ENCODE assay signal across 31 cellular contexts in genomic region chr19:49378501-49378900, GRCh38. TPM values are rescaled to one million over a fixed set of nuclear protein-coding genes. Genes with fewer than 3 reads are reported as not detected.
DNase-seq lines count a peak whose midpoint lies in the region; ATAC-seq, FAIRE-seq and TF ChIP-seq lines count a peak whose summit lies in the region.
"Had no signal": no experiment of that assay in that cellular context is flagged by ENCODE, and none has a peak within 500 bp of the region (broad histone marks: within the 10 kb centered on the region; RNA-seq: fewer than 3 reads in every experiment).

No MANE protein-coding gene starts in this region.

- H3K4me1 ChIP-seq in Karpas-422 (ENCODE audit: low read length) (peaks cover 61% of the 10 kb centered on the region), K562 (replicated peaks in 1 of 2; ENCODE audit: control insufficient read depth in 2 of 2, insufficient read depth in 2 of 2, low read length in 2 of 2) (peaks cover 0 to 6% of the 10 kb centered on the region in 2 experiments; a peak in 2 of 5 replicates), osteoblast (ENCODE audit: insufficient read depth, low read length) (no peaks in the 10 kb centered on the region)
- H3K4me1 ChIP-seq: BE2C had no signal

- H4K20me1 ChIP-seq in Karpas-422 (ENCODE audit: insufficient read depth, low read depth, low read length) (no peaks in the 10 kb centered on the region), K562 (replicated peaks; ENCODE audit: control insufficient read depth, insufficient read depth, low read length) (no peaks in the 10 kb centered on the region), osteoblast (ENCODE audit: insufficient read depth, low read length) (no peaks in the 10 kb centered on the region)
- H4K20me1 ChIP-seq: BLaER1 treated with 17β-estradiol and CSF1 and Interleukin-3, amounts not matched to agents 10 nM and 100 nM had no signal

- H3K9me3 ChIP-seq in Karpas-422 (ENCODE audit: low read length) (peaks cover 5% of the 10 kb centered on the region), K562 (replicated peaks; ENCODE audit: control insufficient read depth, insufficient read depth, low read depth, low read length) (peaks cover 6% of the 10 kb centered on the region), osteoblast (ENCODE audit: low read depth, low read length) (peaks cover 3% of the 10 kb centered on the region)
- H3K9me3 ChIP-seq: BE2C had no signal

- CTCF ChIA-PET in K562 (lab: Yijun Ruan, JAX; ENCODE audit: low intra/inter-chr PET ratio): no interaction called here
- CTCF ChIA-PET in activated naive CD4-positive, alpha-beta T cell treated with anti-CD3 and anti-CD28 coated beads for 36 hours (lab: Charles Lee): no interaction called here

- no peak for TF ChIP-seq RAD21 in K562 (CRISPR knock-in tag; conservative IDR thresholded peaks at IDR 0.05 in 1 of 2, IDR thresholded peaks at IDR 0.05 in 1 of 2)

- DNase-seq in Karpas-422 (peak; percentile 96), K562 (ENCODE audit: extremely low read depth in 1 of 4, low spot score in 3 of 4) (no peak), osteoblast (ENCODE audit: insufficient read length, low spot score, missing footprints) (no peak), midbrain (lab: John Stamatoyannopoulos, UW) (no peak)
- no peak for DNase-seq in activated T-cell treated with anti-CD3 and anti-CD28 coated beads, Interleukin-2, amount 50 U/mL, for 72 hours
- DNase-seq in activated naive CD4-positive, alpha-beta T cell treated with anti-CD3 and anti-CD28 coated beads for 36 hours: no peak
- DNase-seq: 8988T; ACHN; BE2C; CD4-positive, alpha-beta T cell; CD8-positive, alpha-beta T cell; COR-L47; DMS 273 treated with DMSO at 0.1 percent for 48 hours; DMS153; DMS53; DMS79; DND-41; EL; GDM1 had no signal

- H3K4me3 ChIP-seq in Karpas-422 (ENCODE audit: low read length) (peak overlapping the region; percentile 12), K562 (no peak overlapping the region), osteoblast (ENCODE audit: insufficient read depth, low read length) (no peak overlapping the region)
- H3K4me3 ChIP-seq: BLaER1 treated with 17β-estradiol and CSF1 and Interleukin-3, amounts not matched to agents 10 nM and 100 nM; GM12878 had no signal

- TF ChIP-seq EP300 in K562 (IDR thresholded peaks at IDR 0.05; ENCODE audit: low read length): no peak

- peak overlapping the region; percentile 75 for H3K4me2 ChIP-seq in Karpas-422 (ENCODE audit: low read depth, low read length, poor library complexity, severe bottlenecking)
- H3K4me2 ChIP-seq in K562 (ENCODE audit: insufficient read depth, low read length): no peak overlapping the region
- H3K4me2 ChIP-seq in osteoblast (ENCODE audit: insufficient read depth, low read length): no peak overlapping the region

- intact Hi-C loops in K562 (cut with micrococcal nuclease): no loop called here
- intact Hi-C loops in activated naive CD4-positive, alpha-beta T cell treated with anti-CD3 and anti-CD28 coated beads for 36 hours (cut with micrococcal nuclease): no loop called here

- peaks cover 4% of the 10 kb centered on the region; the same call in 1 of the 2 replicates for H3K36me3 ChIP-seq in Karpas-422 (ENCODE audit: insufficient read depth, low read length)
- H3K36me3 ChIP-seq in K562 (ENCODE audit: control insufficient read depth, insufficient read depth, low read length): no peaks in the 10 kb centered on the region
- no peaks in the 10 kb centered on the region for H3K36me3 ChIP-seq in osteoblast (ENCODE audit: insufficient read depth, low read length)
- H3K36me3 ChIP-seq: BE2C; BLaER1 treated with 17β-estradiol and CSF1 and Interleukin-3, amounts not matched to agents 10 nM and 100 nM had no signal

- no TSS peak for BruUV-seq in K562 (replicated peaks; lab: Mats Ljungman, UMichigan)

- H3K4me3 Mint-ChIP-seq in nephron: no peak overlapping the region
- H3K4me3 Mint-ChIP-seq in activated T-cell treated with anti-CD3 and anti-CD28 coated beads, Interleukin-2, amount 50 U/mL, for 72 hours: no peak overlapping the region
- no peak overlapping the region for H3K4me3 Mint-ChIP-seq in activated naive CD4-positive, alpha-beta T cell treated with anti-CD3 and anti-CD28 coated beads for 36 hours
- H3K4me3 Mint-ChIP-seq: CD4-positive, alpha-beta T cell; CD8-positive, alpha-beta T cell had no signal

- H3K4me1 Mint-ChIP-seq in nephron: peaks cover 4% of the 10 kb centered on the region
- H3K4me1 Mint-ChIP-seq in activated T-cell treated with anti-CD3 and anti-CD28 coated beads, Interleukin-2, amount 50 U/mL, for 72 hours (ENCODE audit: low read depth): no peaks in the 10 kb centered on the region
- no peaks in the 10 kb centered on the region for H3K4me1 Mint-ChIP-seq in activated naive CD4-positive, alpha-beta T cell treated with anti-CD3 and anti-CD28 coated beads for 36 hours (ENCODE audit: low read depth)

- TF ChIP-seq POLR2A in K562 (conservative IDR thresholded peaks at IDR 0.05): no peak

- peak overlapping the region; percentile 61 for H3K9ac ChIP-seq in Karpas-422 (ENCODE audit: low read length)
- no peak overlapping the region for H3K9ac ChIP-seq in K562 (ENCODE audit: insufficient read depth in 1 of 2, low read depth in 2 of 2, low read length in 2 of 2)
- H3K9ac ChIP-seq: BLaER1 treated with 17β-estradiol and CSF1 and Interleukin-3, amounts not matched to agents 10 nM and 100 nM had no signal

- in situ Hi-C loops in K562 (cut with MboI): no loop called here

- TF ChIP-seq CTCF in K562 (IDR thresholded peaks at IDR 0.05 in 2 of 3, conservative IDR thresholded peaks at IDR 0.05 in 1 of 3; ENCODE audit: insufficient read depth in 2 of 3, low read depth in 1 of 3, low read length in 3 of 3) (no peak), nephron (IDR thresholded peaks at IDR 0.05; ENCODE audit: unreplicated experiment in 3 of 3) (no peak), osteoblast (IDR thresholded peaks at IDR 0.05; ENCODE audit: extremely low read depth, low read depth, low read length) (no peak)

- no peaks in the 10 kb centered on the region for H3K27me3 ChIP-seq in Karpas-422 (ENCODE audit: low read length)
- no peaks in the 10 kb centered on the region for H3K27me3 ChIP-seq in K562 (ENCODE audit: control insufficient read depth in 2 of 2, insufficient read depth in 2 of 2, low read length in 2 of 2)
- peaks cover 3% of the 10 kb centered on the region for H3K27me3 ChIP-seq in osteoblast (ENCODE audit: insufficient read depth, low read length)
- H3K27me3 ChIP-seq: BLaER1 treated with 17β-estradiol and CSF1 and Interleukin-3, amounts not matched to agents 10 nM and 100 nM had no signal

- H3K27ac ChIP-seq in Karpas-422 (ENCODE audit: low read length) (peak overlapping the region; percentile 98), K562 (ENCODE audit: extremely low read depth, low read depth, low read length) (no peak overlapping the region), osteoblast (ENCODE audit: low read depth, low read length) (no peak overlapping the region)
- H3K27ac ChIP-seq: BLaER1 treated with 17β-estradiol and CSF1 and Interleukin-3, amounts not matched to agents 10 nM and 100 nM; C4-2B had no signal

- H3K27ac Mint-ChIP-seq in nephron: peak overlapping the region in 2 of 3 experiments; percentile 7 to 25
- no peak overlapping the region for H3K27ac Mint-ChIP-seq in activated T-cell treated with anti-CD3 and anti-CD28 coated beads, Interleukin-2, amount 50 U/mL, for 72 hours
- H3K27ac Mint-ChIP-seq in activated naive CD4-positive, alpha-beta T cell treated with anti-CD3 and anti-CD28 coated beads for 36 hours: no peak overlapping the region
- H3K27ac Mint-ChIP-seq: CD4-positive, alpha-beta T cell; CD8-positive, alpha-beta T cell had no signal

- peaks cover 11% of the 10 kb centered on the region for H3K27me3 Mint-ChIP-seq in nephron (ENCODE audit: low read depth)
- H3K27me3 Mint-ChIP-seq in activated T-cell treated with anti-CD3 and anti-CD28 coated beads, Interleukin-2, amount 50 U/mL, for 72 hours (ENCODE audit: low read depth): peaks cover 8% of the 10 kb centered on the region
- H3K27me3 Mint-ChIP-seq in activated naive CD4-positive, alpha-beta T cell treated with anti-CD3 and anti-CD28 coated beads for 36 hours (ENCODE audit: low read depth): no peaks in the 10 kb centered on the region

- H3K79me2 ChIP-seq in Karpas-422 (ENCODE audit: low read length) (no peaks in the 10 kb centered on the region), K562 (ENCODE audit: control insufficient read depth, insufficient read depth, low read length) (no peaks in the 10 kb centered on the region), osteoblast (ENCODE audit: insufficient read depth, low read length) (no peaks in the 10 kb centered on the region)

- no peaks in the 10 kb centered on the region for H3K9me1 ChIP-seq in K562 (ENCODE audit: control insufficient read depth, insufficient read depth, low read length)

- FAIRE-seq in K562 (lab: Jason Lieb, UNC): no peak
- FAIRE-seq: A204.1, GM12878, GM12892, GM18507 had no signal

- peaks cover 3% of the 10 kb centered on the region for H3K36me3 Mint-ChIP-seq in nephron (ENCODE audit: low read depth)
- H3K36me3 Mint-ChIP-seq in activated T-cell treated with anti-CD3 and anti-CD28 coated beads, Interleukin-2, amount 50 U/mL, for 72 hours (ENCODE audit: insufficient read depth in 2 of 2): peaks cover 3 to 8% of the 10 kb centered on the region in 2 donors
- H3K36me3 Mint-ChIP-seq in activated naive CD4-positive, alpha-beta T cell treated with anti-CD3 and anti-CD28 coated beads for 36 hours (ENCODE audit: low read depth): no peaks in the 10 kb centered on the region
- H3K36me3 Mint-ChIP-seq: CD8-positive, alpha-beta T cell had no signal

- no peaks in the 10 kb centered on the region for H3K9me2 ChIP-seq in Karpas-422 (replicated peaks; ENCODE audit: insufficient read depth, low read length)

- H3K9me3 Mint-ChIP-seq in nephron: peaks cover 14% of the 10 kb centered on the region
- H3K9me3 Mint-ChIP-seq in activated T-cell treated with anti-CD3 and anti-CD28 coated beads, Interleukin-2, amount 50 U/mL, for 72 hours: peaks cover 4 to 6% of the 10 kb centered on the region in 2 donors
- peaks cover 3% of the 10 kb centered on the region for H3K9me3 Mint-ChIP-seq in activated naive CD4-positive, alpha-beta T cell treated with anti-CD3 and anti-CD28 coated beads for 36 hours

- ATAC-seq in K562 (no peak), HG03039 (IDR thresholded peaks at IDR 0.05; ENCODE audit: unreplicated experiment) (no peak)
- ATAC-seq in activated T-cell treated with anti-CD3 and anti-CD28 coated beads, Interleukin-2, amount 50 U/mL, for 72 hours (replicated peaks in 1 of 2): no peak
- ATAC-seq: CD8-positive, alpha-beta T cell; GM12878 had no signal

- no peak overlapping the region for H2AFZ ChIP-seq in Karpas-422 (ENCODE audit: low read length)
- 0 out of 2 replicates have a peak overlapping the region, but pooled peaks have one; percentile 11 for H2AFZ ChIP-seq in K562 (ENCODE audit: low read depth, low read length)
- H2AFZ ChIP-seq in osteoblast (ENCODE audit: low read length): peak overlapping the region; percentile 35

- POLR2A ChIA-PET in K562 (lab: Yijun Ruan, JAX): interaction anchor here (0.7 kb wide), 1 partner anchor 200 kb away, joined by 3 read pairs; no protein-coding TSS in a partner anchor

- 59% methylated on average over 4 of the region's 4 CpGs for WGBS in K562 (ENCODE audit: insufficient coverage, low coverage, missing lambda C conversion rate)

RNA-seq across cellular contexts. Expression of gene KASH5, which starts 9.5 kb away (rescaled TPM):
- total RNA-seq in Karpas-422 (2014; rRNA removed; shearing (Covaris generic); ENCODE audit: low replicate concordance): 0.52 and 0.65 TPM in 2 replicates
- total RNA-seq in K562 (2011; cell fraction: chromatin; rRNA removed; ENCODE audit: low replicate concordance): 0.84 and 1.3 TPM in 2 replicates
- 1.0 and 1.8 TPM in 2 replicates for total RNA-seq in K562 (2011; cell fraction: nucleolus; rRNA removed)
- total RNA-seq in K562 (2011; cell fraction: nucleoplasm; rRNA removed): 0.44 and 0.61 TPM in 2 replicates
- 0.36 and 0.78 TPM in 2 replicates for total RNA-seq in K562 (2014; rRNA removed)
- total RNA-seq in K562 (2014; rRNA removed; fragmentation: Illumina TruSeq; extraction: Trizol): 0.26 and 0.44 TPM in 2 replicates
- 0.07 and 0.41 TPM in 2 replicates for total RNA-seq in K562 (2015; rRNA removed; fragmentation: Illumina TruSeq; extraction: Trizol)
- 0.20 and 0.60 TPM in 2 replicates for total RNA-seq in K562 (2021)
- 0.60 and 0.70 TPM in 2 replicates for polyA plus RNA-seq in K562 (2011; rRNA removed)
- polyA plus RNA-seq in K562 (2011; cell fraction: cytosol; rRNA removed): 0.54 and 1.3 TPM in 2 replicates
- 1.9 and 2.2 TPM in 2 replicates for polyA plus RNA-seq in K562 (2011; cell fraction: nucleus; rRNA removed)
- polyA plus RNA-seq in K562 (2012): 0.44 and 1.5 TPM in 2 replicates
- 0.19 and 0.31 TPM in 2 replicates for polyA plus RNA-seq in K562 (2014; fragmentation: Illumina TruSeq; extraction: Trizol)
- polyA plus RNA-seq in K562 (2014; fragmentation: Nextera tagmentation; extraction: Ambion mirVana): under 1 TPM in 1 of 2 experiments, not detected in 1; 0.13 TPM
- polyA plus RNA-seq in K562 (2014; rRNA removed): 0.84 and 3.2 TPM in 2 replicates
- 0.12 and 0.14 TPM in 2 replicates for polyA minus RNA-seq in K562 (2011; rRNA and poly(A)+ RNA removed)
- polyA minus RNA-seq in K562 (2011; cell fraction: cytosol; rRNA and poly(A)+ RNA removed): not detected in 2 replicates
- polyA minus RNA-seq in K562 (2011; cell fraction: nucleus; rRNA and poly(A)+ RNA removed): not detected in 2 replicates
- not detected in 2 replicates for total RNA-seq in osteoblast
- 1 to 10 TPM; 1.6 to 3.0 TPM for total RNA-seq in activated T-cell treated with anti-CD3 and anti-CD28 coated beads, Interleukin-2, amount 50 U/mL, for 72 hours
- total RNA-seq in activated naive CD4-positive, alpha-beta T cell treated with anti-CD3 and anti-CD28 coated beads for 36 hours: 1 to 10 TPM; 2.4 to 3.2 TPM
- total RNA-seq: CD4-positive, alpha-beta T cell; CD8-positive, alpha-beta T cell; Daoy; G401; GM12878 had no signal
- polyA plus RNA-seq: AG04450 had no signal

RNA-seq across cellular contexts. Expression of gene DKKL1, which starts 14.8 kb away (rescaled TPM):
- 1.2 TPM in 1 of 2 replicates, not detected in the other for total RNA-seq in Karpas-422 (2014; rRNA removed; shearing (Covaris generic); ENCODE audit: low replicate concordance)
- 1.1 and 1.3 TPM in 2 replicates for total RNA-seq in K562 (2011; cell fraction: chromatin; rRNA removed; ENCODE audit: low replicate concordance)
- total RNA-seq in K562 (2011; cell fraction: nucleolus; rRNA removed): 1.3 and 1.7 TPM in 2 replicates
- total RNA-seq in K562 (2011; cell fraction: nucleoplasm; rRNA removed): 1.3 and 2.3 TPM in 2 replicates
- 1.4 and 1.7 TPM in 2 replicates for total RNA-seq in K562 (2014; rRNA removed)
- 0.44 and 0.61 TPM in 2 replicates for total RNA-seq in K562 (2014; rRNA removed; fragmentation: Illumina TruSeq; extraction: Trizol)
- 0.62 and 0.90 TPM in 2 replicates for total RNA-seq in K562 (2015; rRNA removed; fragmentation: Illumina TruSeq; extraction: Trizol)
- 0.69 and 1.3 TPM in 2 replicates for total RNA-seq in K562 (2021)
- 1.4 and 1.5 TPM in 2 replicates for polyA plus RNA-seq in K562 (2011; rRNA removed)
- polyA plus RNA-seq in K562 (2011; cell fraction: cytosol; rRNA removed): 1.0 and 1.1 TPM in 2 replicates
- polyA plus RNA-seq in K562 (2011; cell fraction: nucleus; rRNA removed): 1.4 TPM in 2 replicates
- polyA plus RNA-seq in K562 (2012): 0.56 and 1.2 TPM in 2 replicates
- polyA plus RNA-seq in K562 (2014; fragmentation: Illumina TruSeq; extraction: Trizol): 0.30 and 0.52 TPM in 2 replicates
- under 1 TPM; 0.15 to 0.34 TPM for polyA plus RNA-seq in K562 (2014; fragmentation: Nextera tagmentation; extraction: Ambion mirVana)
- polyA plus RNA-seq in K562 (2014; rRNA removed): 0.44 and 0.96 TPM in 2 replicates
- polyA minus RNA-seq in K562 (2011; rRNA and poly(A)+ RNA removed): 0.66 and 0.70 TPM in 2 replicates
- polyA minus RNA-seq in K562 (2011; cell fraction: cytosol; rRNA and poly(A)+ RNA removed): 1.9 TPM in 1 of 2 replicates, not detected in the other
- polyA minus RNA-seq in K562 (2011; cell fraction: nucleus; rRNA and poly(A)+ RNA removed): not detected in 2 replicates
- 0.36 TPM in 1 of 2 replicates, not detected in the other for total RNA-seq in osteoblast
- not detected for total RNA-seq in activated T-cell treated with anti-CD3 and anti-CD28 coated beads, Interleukin-2, amount 50 U/mL, for 72 hours
- not detected for total RNA-seq in activated naive CD4-positive, alpha-beta T cell treated with anti-CD3 and anti-CD28 coated beads for 36 hours
- total RNA-seq: CD4-positive, alpha-beta T cell; CD8-positive, alpha-beta T cell; GM12878 had no signal
- polyA plus RNA-seq: GM12878 had no signal

RNA-seq across cellular contexts. Expression of gene TEAD2, which starts 16.3 kb away (rescaled TPM):
- 2.9 and 5.5 TPM in 2 replicates for total RNA-seq in Karpas-422 (2014; rRNA removed; shearing (Covaris generic); ENCODE audit: low replicate concordance)
- total RNA-seq in K562 (2011; cell fraction: chromatin; rRNA removed; ENCODE audit: low replicate concordance): 12.9 and 26.4 TPM in 2 replicates
- total RNA-seq in K562 (2011; cell fraction: nucleolus; rRNA removed): 12.1 and 13.3 TPM in 2 replicates
- total RNA-seq in K562 (2011; cell fraction: nucleoplasm; rRNA removed): 15.0 and 16.8 TPM in 2 replicates
- total RNA-seq in K562 (2014; rRNA removed) (14.7 and 15.3 TPM in 2 replicates), K562 (2014; rRNA removed; fragmentation: Illumina TruSeq; extraction: Trizol) (11.2 and 12.6 TPM in 2 replicates), K562 (2015; rRNA removed; fragmentation: Illumina TruSeq; extraction: Trizol) (12.7 and 13.9 TPM in 2 replicates), K562 (2021) (19.5 and 20.7 TPM in 2 replicates), osteoblast (40.1 and 41.3 TPM in 2 replicates)
- polyA plus RNA-seq in K562 (2011; rRNA removed) (10.7 and 12.4 TPM in 2 replicates), K562 (2014; fragmentation: Illumina TruSeq; extraction: Trizol) (25.4 and 27.0 TPM in 2 replicates), K562 (2014; fragmentation: Nextera tagmentation; extraction: Ambion mirVana) (1 to 10 TPM; 1.6 to 1.8 TPM), K562 (2014; rRNA removed) (14.2 and 18.8 TPM in 2 replicates)
- 11.2 and 17.7 TPM in 2 replicates for polyA plus RNA-seq in K562 (2011; cell fraction: cytosol; rRNA removed)
- polyA plus RNA-seq in K562 (2011; cell fraction: nucleus; rRNA removed): 9.4 and 15.6 TPM in 2 replicates
- 15.9 and 17.9 TPM in 2 replicates for polyA plus RNA-seq in K562 (2012)
- 7.2 and 9.5 TPM in 2 replicates for polyA minus RNA-seq in K562 (2011; rRNA and poly(A)+ RNA removed)
- 10.4 and 14.6 TPM in 2 replicates for polyA minus RNA-seq in K562 (2011; cell fraction: cytosol; rRNA and poly(A)+ RNA removed)
- 4.8 and 6.9 TPM in 2 replicates for polyA minus RNA-seq in K562 (2011; cell fraction: nucleus; rRNA and poly(A)+ RNA removed)
- total RNA-seq in activated T-cell treated with anti-CD3 and anti-CD28 coated beads, Interleukin-2, amount 50 U/mL, for 72 hours: not detected
- total RNA-seq in activated naive CD4-positive, alpha-beta T cell treated with anti-CD3 and anti-CD28 coated beads for 36 hours: under 1 TPM in 1 of 2 experiments, not detected in 1; 0.20 TPM
- total RNA-seq: CD4-positive, alpha-beta T cell; CD8-positive, alpha-beta T cell had no signal

RNA-seq across cellular contexts. Expression of gene CD37, which starts 43.3 kb away (rescaled TPM):
- 975 and 1,210 TPM in 2 replicates for total RNA-seq in Karpas-422 (2014; rRNA removed; shearing (Covaris generic); ENCODE audit: low replicate concordance)
- total RNA-seq in K562 (2011; cell fraction: chromatin; rRNA removed; ENCODE audit: low replicate concordance): 15.6 and 23.5 TPM in 2 replicates
- total RNA-seq in K562 (2011; cell fraction: nucleolus; rRNA removed): 8.3 and 13.2 TPM in 2 replicates
- total RNA-seq in K562 (2011; cell fraction: nucleoplasm; rRNA removed): 12.3 and 15.8 TPM in 2 replicates
- 4.0 and 5.0 TPM in 2 replicates for total RNA-seq in K562 (2014; rRNA removed)
- total RNA-seq in K562 (2014; rRNA removed; fragmentation: Illumina TruSeq; extraction: Trizol): 3.1 and 3.8 TPM in 2 replicates
- 5.0 and 6.2 TPM in 2 replicates for total RNA-seq in K562 (2015; rRNA removed; fragmentation: Illumina TruSeq; extraction: Trizol)
- total RNA-seq in K562 (2021): 11.0 and 12.0 TPM in 2 replicates
- polyA plus RNA-seq in K562 (2011; rRNA removed): 2.5 and 5.8 TPM in 2 replicates
- polyA plus RNA-seq in K562 (2011; cell fraction: cytosol; rRNA removed): 7.5 and 9.8 TPM in 2 replicates
- polyA plus RNA-seq in K562 (2011; cell fraction: nucleus; rRNA removed): 21.2 and 22.5 TPM in 2 replicates
- 14.6 and 37.6 TPM in 2 replicates for polyA plus RNA-seq in K562 (2012)
- polyA plus RNA-seq in K562 (2014; fragmentation: Illumina TruSeq; extraction: Trizol): 16.3 and 19.0 TPM in 2 replicates
- 1 to 10 TPM; 7.4 to 8.3 TPM for polyA plus RNA-seq in K562 (2014; fragmentation: Nextera tagmentation; extraction: Ambion mirVana)
- 10.8 and 11.0 TPM in 2 replicates for polyA plus RNA-seq in K562 (2014; rRNA removed)
- 3.6 and 5.2 TPM in 2 replicates for polyA minus RNA-seq in K562 (2011; rRNA and poly(A)+ RNA removed)
- 5.4 and 7.6 TPM in 2 replicates for polyA minus RNA-seq in K562 (2011; cell fraction: cytosol; rRNA and poly(A)+ RNA removed)
- polyA minus RNA-seq in K562 (2011; cell fraction: nucleus; rRNA and poly(A)+ RNA removed): 3.6 and 3.8 TPM in 2 replicates
- 0.36 TPM in 1 of 2 replicates, not detected in the other for total RNA-seq in osteoblast
- total RNA-seq in activated T-cell treated with anti-CD3 and anti-CD28 coated beads, Interleukin-2, amount 50 U/mL, for 72 hours: 100 to 1,000 TPM; 248 to 262 TPM
- 100 to 1,000 TPM; 182 to 189 TPM for total RNA-seq in activated naive CD4-positive, alpha-beta T cell treated with anti-CD3 and anti-CD28 coated beads for 36 hours
- total RNA-seq: A673, Daoy, G401 had no signal
- polyA plus RNA-seq: AG04450 had no signal

RNA-seq across cellular contexts. Expression of gene PTH2, which starts 44.7 kb away (rescaled TPM):
- not detected in 2 replicates for total RNA-seq in Karpas-422 (2014; rRNA removed; shearing (Covaris generic); ENCODE audit: low replicate concordance)
- not detected in 2 replicates for total RNA-seq in K562 (2011; cell fraction: chromatin; rRNA removed; ENCODE audit: low replicate concordance)
- not detected in 2 replicates for total RNA-seq in K562 (2011; cell fraction: nucleolus; rRNA removed)
- total RNA-seq in K562 (2011; cell fraction: nucleoplasm; rRNA removed): not detected in 2 replicates
- total RNA-seq in K562 (2014; rRNA removed): 0.61 TPM in 1 of 2 replicates, not detected in the other
- not detected in 2 replicates for total RNA-seq in K562 (2014; rRNA removed; fragmentation: Illumina TruSeq; extraction: Trizol)
- not detected in 2 replicates for total RNA-seq in K562 (2015; rRNA removed; fragmentation: Illumina TruSeq; extraction: Trizol)
- total RNA-seq in K562 (2021): 0.60 and 1.3 TPM in 2 replicates
- polyA plus RNA-seq in K562 (2011; rRNA removed): not detected in 2 replicates
- 0.29 and 0.64 TPM in 2 replicates for polyA plus RNA-seq in K562 (2011; cell fraction: cytosol; rRNA removed)
- 0.70 TPM in 1 of 2 replicates, not detected in the other for polyA plus RNA-seq in K562 (2011; cell fraction: nucleus; rRNA removed)
- 0.39 TPM in 1 of 2 replicates, not detected in the other for polyA plus RNA-seq in K562 (2012)
- not detected in 2 replicates for polyA plus RNA-seq in K562 (2014; fragmentation: Illumina TruSeq; extraction: Trizol)
- not detected for polyA plus RNA-seq in K562 (2014; fragmentation: Nextera tagmentation; extraction: Ambion mirVana)
- polyA plus RNA-seq in K562 (2014; rRNA removed): not detected in 2 replicates
- not detected in 2 replicates for polyA minus RNA-seq in K562 (2011; rRNA and poly(A)+ RNA removed)
- polyA minus RNA-seq in K562 (2011; cell fraction: cytosol; rRNA and poly(A)+ RNA removed): not detected in 2 replicates
- not detected in 2 replicates for polyA minus RNA-seq in K562 (2011; cell fraction: nucleus; rRNA and poly(A)+ RNA removed)
- total RNA-seq in osteoblast: not detected in 2 replicates
- not detected for total RNA-seq in activated T-cell treated with anti-CD3 and anti-CD28 coated beads, Interleukin-2, amount 50 U/mL, for 72 hours
- not detected for total RNA-seq in activated naive CD4-positive, alpha-beta T cell treated with anti-CD3 and anti-CD28 coated beads for 36 hours
- total RNA-seq: A673; CD4-positive, alpha-beta T cell; CD8-positive, alpha-beta T cell; Daoy; G401; GM12878 had no signal
- polyA plus RNA-seq: AG04450, GM12878 had no signal

Comparison
In these comparisons a context has a peak if more than half of its experiments do, and no peak if none do; other contexts are left out.
1. H3K27ac Mint-ChIP-seq: peak in nephron (2 of 3); none in activated T-cell treated with anti-CD3 and anti-CD28 coated beads, Interleukin-2, amount 50 U/mL, for 72 hours (single experiment) and activated naive CD4-positive, alpha-beta T cell treated with anti-CD3 and anti-CD28 coated beads for 36 hours (single experiment).